ENCODE assay signal across 1 cellular context in the genomic region with DNA sequence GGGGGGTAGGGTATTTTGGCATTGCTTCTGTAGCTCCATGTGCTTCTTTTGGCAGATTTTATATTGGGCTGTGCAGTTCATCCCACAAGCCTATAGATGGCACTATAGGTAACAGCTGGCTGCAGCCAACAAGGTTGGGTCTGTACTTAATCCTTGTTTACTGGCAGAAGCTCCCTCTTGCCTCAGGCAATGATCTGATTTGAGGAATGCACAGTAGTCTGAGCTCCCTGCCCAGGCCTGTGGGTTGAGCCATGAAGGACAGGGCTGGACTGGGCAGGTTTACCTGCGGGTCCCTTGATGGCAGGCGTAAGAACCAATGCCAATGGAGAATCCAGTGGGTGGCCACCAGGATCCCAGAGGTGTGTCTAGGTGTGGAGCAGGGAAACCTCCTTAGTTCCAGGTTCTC.
TF ChIP-seq lines count a peak whose summit lies in the region.

No MANE protein-coding gene starts in this region.

TF ChIP-seq in WTC11, 78 proteins besides CTCF, POLR2A, EP300 and RAD21 (continued from another document):
- TF ChIP-seq, protein P1, sequence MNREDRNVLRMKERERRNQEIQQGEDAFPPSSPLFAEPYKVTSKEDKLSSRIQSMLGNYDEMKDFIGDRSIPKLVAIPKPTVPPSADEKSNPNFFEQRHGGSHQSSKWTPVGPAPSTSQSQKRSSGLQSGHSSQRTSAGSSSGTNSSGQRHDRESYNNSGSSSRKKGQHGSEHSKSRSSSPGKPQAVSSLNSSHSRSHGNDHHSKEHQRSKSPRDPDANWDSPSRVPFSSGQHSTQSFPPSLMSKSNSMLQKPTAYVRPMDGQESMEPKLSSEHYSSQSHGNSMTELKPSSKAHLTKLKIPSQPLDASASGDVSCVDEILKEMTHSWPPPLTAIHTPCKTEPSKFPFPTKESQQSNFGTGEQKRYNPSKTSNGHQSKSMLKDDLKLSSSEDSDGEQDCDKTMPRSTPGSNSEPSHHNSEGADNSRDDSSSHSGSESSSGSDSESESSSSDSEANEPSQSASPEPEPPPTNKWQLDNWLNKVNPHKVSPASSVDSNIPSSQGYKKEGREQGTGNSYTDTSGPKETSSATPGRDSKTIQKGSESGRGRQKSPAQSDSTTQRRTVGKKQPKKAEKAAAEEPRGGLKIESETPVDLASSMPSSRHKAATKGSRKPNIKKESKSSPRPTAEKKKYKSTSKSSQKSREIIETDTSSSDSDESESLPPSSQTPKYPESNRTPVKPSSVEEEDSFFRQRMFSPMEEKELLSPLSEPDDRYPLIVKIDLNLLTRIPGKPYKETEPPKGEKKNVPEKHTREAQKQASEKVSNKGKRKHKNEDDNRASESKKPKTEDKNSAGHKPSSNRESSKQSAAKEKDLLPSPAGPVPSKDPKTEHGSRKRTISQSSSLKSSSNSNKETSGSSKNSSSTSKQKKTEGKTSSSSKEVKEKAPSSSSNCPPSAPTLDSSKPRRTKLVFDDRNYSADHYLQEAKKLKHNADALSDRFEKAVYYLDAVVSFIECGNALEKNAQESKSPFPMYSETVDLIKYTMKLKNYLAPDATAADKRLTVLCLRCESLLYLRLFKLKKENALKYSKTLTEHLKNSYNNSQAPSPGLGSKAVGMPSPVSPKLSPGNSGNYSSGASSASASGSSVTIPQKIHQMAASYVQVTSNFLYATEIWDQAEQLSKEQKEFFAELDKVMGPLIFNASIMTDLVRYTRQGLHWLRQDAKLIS (CRISPR knock-in tag; IDR thresholded peaks at IDR 0.05; ENCODE audit: borderline replicate concordance): no peak
TF ChIP-seq in WTC11: peak in this region for 0.
